Comparison of ENCODE assay signal across 1 cellular context in genomic region chr19:58386576-58387337, GRCh38.
TF ChIP-seq lines count a peak whose summit lies in the region.

TSS of gene RPS5 (plus strand) at chr19:58387269. CDS start at chr19:58388138, 869 bp downstream.

TF ChIP-seq in K562, 482 proteins besides CTCF, POLR2A, EP300 and RAD21 (continued from another document and continues in another):
- TF ChIP-seq CEBPZ (IDR thresholded peaks at IDR 0.05; ENCODE audit: borderline replicate concordance, low read depth, low read length) (no peak), CLOCK (CRISPR knock-in tag; IDR thresholded peaks at IDR 0.05; ENCODE audit: borderline replicate concordance) (no peak), TCF7 (IDR thresholded peaks at IDR 0.05; ENCODE audit: borderline replicate concordance) (no peak), HMG20B (CRISPR knock-in tag; IDR thresholded peaks at IDR 0.05) (no peak), HDAC6 (IDR thresholded peaks at IDR 0.05; ENCODE audit: low read depth, low read length) (no peak), KAT8 (IDR thresholded peaks at IDR 0.05; ENCODE audit: low read depth) (no peak), ZNF699 (CRISPR knock-in tag; IDR thresholded peaks at IDR 0.05; ENCODE audit: insufficient replicate concordance) (no peak), TAL1 (IDR thresholded peaks at IDR 0.05) (no peak), ZNF212 (CRISPR knock-in tag; IDR thresholded peaks at IDR 0.05) (no peak), ZC3H4 (CRISPR knock-in tag; IDR thresholded peaks at IDR 0.05; ENCODE audit: borderline replicate concordance) (no peak; the same call in 1 of the 2 replicates), KAT7 (CRISPR knock-in tag; IDR thresholded peaks at IDR 0.05; ENCODE audit: borderline replicate concordance) (peak; percentile 93; the same call in 1 of the 2 replicates), GTF2F1 (IDR thresholded peaks at IDR 0.05; ENCODE audit: low read depth, low read length) (peak; percentile 96), ZNF785 (CRISPR knock-in tag; IDR thresholded peaks at IDR 0.05) (no peak), RFX5 (IDR thresholded peaks at IDR 0.05; ENCODE audit: low read depth, low read length) (0 out of 2 replicates have a peak, but pooled peaks have one; percentile 45), HCFC1 (IDR thresholded peaks at IDR 0.05; ENCODE audit: low read depth, low read length) (peak; percentile 84), ZNF274 (IDR thresholded peaks at IDR 0.05; ENCODE audit: borderline replicate concordance, low read depth, low read length) (no peak), HSF4 (CRISPR knock-in tag; IDR thresholded peaks at IDR 0.05; ENCODE audit: borderline replicate concordance) (no peak), CBFB (CRISPR knock-in tag; IDR thresholded peaks at IDR 0.05) (no peak; the same call in 1 of the 2 replicates), NR4A1 (CRISPR knock-in tag; IDR thresholded peaks at IDR 0.05) (no peak), NR4A1 (tag; IDR thresholded peaks at IDR 0.05) (peak; percentile 61; the same call in 1 of the 2 replicates), ATF1 (CRISPR knock-in tag; IDR thresholded peaks at IDR 0.05) (no peak; the same call in 1 of the 2 replicates), ATF1 (tag; IDR thresholded peaks at IDR 0.05) (peak; percentile 95), PRDM10 (IDR thresholded peaks at IDR 0.05; ENCODE audit: partially characterized antibody) (peak; percentile 69), HDGF (IDR thresholded peaks at IDR 0.05) (no peak), TAF1 (IDR thresholded peaks at IDR 0.05; ENCODE audit: control insufficient read depth, extremely low read depth, insufficient read depth, low read length, severe bottlenecking) (peak; percentile 98), NFYB (IDR thresholded peaks at IDR 0.05; ENCODE audit: extremely low read depth, insufficient read length) (peak; percentile 42), ERF (CRISPR knock-in tag; IDR thresholded peaks at IDR 0.05) (peak; percentile 85; the same call in 1 of the 2 replicates), CBX8 (IDR thresholded peaks at IDR 0.05; ENCODE audit: borderline replicate concordance, extremely low read depth, low read depth, low read length, poor library complexity, severe bottlenecking) (no peak), E2F8 (IDR thresholded peaks at IDR 0.05; ENCODE audit: low read depth, partially characterized antibody) (peak; percentile 88), HLTF (IDR thresholded peaks at IDR 0.05) (no peak), KLF16 (IDR thresholded peaks at IDR 0.05) (no peak), IFI16 (CRISPR knock-in tag; IDR thresholded peaks at IDR 0.05) (no peak), TGIF2 (CRISPR knock-in tag; IDR thresholded peaks at IDR 0.05) (no peak), ID3 (CRISPR knock-in tag; IDR thresholded peaks at IDR 0.05) (no peak), ID3 (tag; IDR thresholded peaks at IDR 0.05) (no peak), ARID4B (CRISPR knock-in tag; IDR thresholded peaks at IDR 0.05) (peak; percentile 47; the same call in 1 of the 2 replicates), SIRT6 (IDR thresholded peaks at IDR 0.05; ENCODE audit: low read depth, low read length) (no peak), IRF2 (CRISPR knock-in tag; IDR thresholded peaks at IDR 0.05) (no peak), HMG20A (CRISPR knock-in tag; conservative IDR thresholded peaks at IDR 0.05) (no peak), FOXO4 (CRISPR knock-in tag; IDR thresholded peaks at IDR 0.05) (no peak), ZNF408 (CRISPR knock-in tag; IDR thresholded peaks at IDR 0.05; ENCODE audit: low read depth) (no peak), GABPB2 (CRISPR knock-in tag; conservative IDR thresholded peaks at IDR 0.05) (no peak), HNRNPUL1 (IDR thresholded peaks at IDR 0.05; ENCODE audit: low read length) (no peak), ZNF395 (CRISPR knock-in tag; IDR thresholded peaks at IDR 0.05) (peak; percentile 94), ASH1L (IDR thresholded peaks at IDR 0.05; ENCODE audit: borderline replicate concordance, low read depth, partially characterized antibody) (peak; percentile 54)
